10 cellular contexts compared by ENCODE assay signal in the genomic region with DNA sequence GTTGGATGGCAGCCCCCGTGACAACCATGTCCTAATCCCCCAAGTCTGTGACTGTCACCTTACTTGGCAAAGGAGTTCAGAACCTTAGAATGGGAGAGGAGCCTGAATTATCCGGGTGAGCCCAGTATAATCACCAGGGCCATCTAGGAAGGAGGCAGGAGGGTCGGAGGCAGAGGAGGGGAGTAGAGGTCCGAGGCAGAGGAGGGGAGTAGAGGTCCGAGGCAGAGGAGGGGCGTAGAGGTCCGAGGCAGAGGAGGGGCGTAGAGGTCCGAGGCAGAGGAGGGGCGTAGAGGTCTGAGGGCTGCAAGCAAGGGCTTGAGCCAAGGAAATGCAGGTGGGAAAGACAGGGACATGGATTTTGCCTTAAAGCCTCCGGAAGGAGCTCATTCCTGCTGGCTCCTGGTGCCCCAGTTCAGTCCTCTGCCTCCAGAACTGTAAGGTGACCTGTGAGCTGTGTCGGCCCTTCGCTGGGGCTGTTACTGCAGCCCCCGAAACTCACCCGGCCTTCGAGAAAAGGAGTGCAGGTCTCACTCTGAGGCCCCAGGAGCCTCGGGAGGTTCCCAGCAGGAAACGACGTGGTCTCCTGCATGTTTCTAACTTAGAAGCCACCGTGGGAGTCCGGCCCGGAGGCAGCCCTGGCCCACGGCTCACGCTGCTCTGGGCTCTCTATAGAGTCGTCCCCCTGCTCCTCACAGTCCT. TPM values are rescaled to one million over a fixed set of nuclear protein-coding genes. Genes with fewer than 3 reads are reported as not detected.
A peak's percentile ranks its signal among the peaks of the same experiment; 100 is the strongest.
DNase-seq lines count a peak whose midpoint lies in the region; ATAC-seq and TF ChIP-seq lines count a peak whose summit lies in the region.
"Had no signal": no experiment of that assay in that cellular context is flagged by ENCODE, and none has a peak within 500 bp of the region (broad histone marks: within the 10 kb centered on the region; RNA-seq: fewer than 3 reads in every experiment).

No MANE protein-coding gene starts in this region.

- TF ChIP-seq CTCF in MCF 10A (IDR thresholded peaks at IDR 0.05; ENCODE audit: unreplicated experiment) (no peak), tibial nerve (IDR thresholded peaks at IDR 0.05) (no peak)

- no TSS peak for BruUV-seq in MCF 10A (replicated peaks; lab: Mats Ljungman, UMichigan)

- no peaks in the 10 kb centered on the region for H3K9me3 Mint-ChIP-seq in activated CD4-positive, alpha-beta memory T cell treated with anti-CD3 and anti-CD28 coated beads, Interleukin-2, amount 10 ng/mL, durations not matched to agents 7 days and 5 days
- H3K9me3 Mint-ChIP-seq in activated CD4-positive, alpha-beta memory T cell treated with anti-CD3 and anti-CD28 coated beads for 36 hours = no peaks in the 10 kb centered on the region
- H3K9me3 Mint-ChIP-seq in MCF 10A (ENCODE audit: unreplicated experiment) = no peaks in the 10 kb centered on the region

- no peak for DNase-seq in activated CD4-positive, alpha-beta memory T cell treated with anti-CD3 and anti-CD28 coated beads, Interleukin-2, amount 10 ng/mL, durations not matched to agents 7 days and 5 days
- no peak for DNase-seq in activated CD4-positive, alpha-beta memory T cell treated with anti-CD3 and anti-CD28 coated beads for 36 hours
- DNase-seq in MCF 10A (ENCODE audit: unreplicated experiment) (no peak), tibial nerve (ENCODE audit: low spot score in 2 of 2) (no peak), NK-92 (lab: John Stamatoyannopoulos, UW; ENCODE audit: unreplicated experiment) (no peak), RKO (ENCODE audit: low spot score) (no peak)
- DNase-seq: ACHN; activated CD8-positive, alpha-beta memory T cell treated with anti-CD3 and anti-CD28 coated beads for 24 hours had no signal

- H3K27ac ChIP-seq in mesodermal cell (ENCODE audit: low read depth, low read length, severe bottlenecking) (peak overlapping the region; percentile 92), tibial nerve (peak overlapping the region; percentile 81 to 95 (median 94))

- POLR2A ChIA-PET in activated CD4-positive, alpha-beta memory T cell treated with anti-CD3 and anti-CD28 coated beads, Interleukin-2, amount 10 ng/mL, durations not matched to agents 7 days and 5 days (lab: Charles Lee) = interaction anchor here (1.0 to 1.6 kb wide), 3 partner anchors 21 to 172 kb away, joined by 3 to 5 read pairs (median 3); a partner anchor contains a TSS
- POLR2A ChIA-PET in activated CD4-positive, alpha-beta memory T cell treated with anti-CD3 and anti-CD28 coated beads for 36 hours (lab: Charles Lee) = interaction anchor here (2.6 kb wide), 1 partner anchor 20 kb away, joined by 14 read pairs; a partner anchor contains a TSS
- POLR2A ChIA-PET in MCF 10A (lab: Yijun Ruan, JAX) = interaction anchor here (0.8 to 5.4 kb wide), 9 partner anchors 12 to 472 kb away, joined by 3 to 100 read pairs (median 12); a partner anchor contains a TSS

- no peak for TF ChIP-seq POLR2A in tibial nerve (IDR thresholded peaks at IDR 0.05)
- no peak for TF ChIP-seq POLR2A in GM18505 (IDR thresholded peaks at IDR 0.05; ENCODE audit: borderline replicate concordance, extremely low read depth, insufficient read depth, insufficient read length)

- peak overlapping the region; percentile 29 for H3K27ac Mint-ChIP-seq in activated CD4-positive, alpha-beta memory T cell treated with anti-CD3 and anti-CD28 coated beads, Interleukin-2, amount 10 ng/mL, durations not matched to agents 7 days and 5 days
- H3K27ac Mint-ChIP-seq in activated CD4-positive, alpha-beta memory T cell treated with anti-CD3 and anti-CD28 coated beads for 36 hours = no peak overlapping the region
- peak overlapping the region; percentile 93 for H3K27ac Mint-ChIP-seq in MCF 10A (ENCODE audit: low read depth, unreplicated experiment)

- 87 to 90% methylated on average over 24 to 25 of the region's 25 CpGs for WGBS in mesodermal cell (ENCODE audit: insufficient coverage in 2 of 2), 2 experiments
- WGBS in tibial nerve, 2 donors = 64 to 71% methylated on average over 24 to 25 of the region's 25 CpGs

- H3K4me3 ChIP-seq in mesodermal cell (ENCODE audit: extremely low read depth, insufficient read depth, low read length, poor library complexity, severe bottlenecking) (no peak overlapping the region), tibial nerve (no peak overlapping the region)

- intact Hi-C loops in activated CD4-positive, alpha-beta memory T cell treated with anti-CD3 and anti-CD28 coated beads for 36 hours (cut with micrococcal nuclease) = loop anchor here (2.0 kb wide), 2 partner anchors 20 to 172 kb away; a partner anchor contains a TSS
- intact Hi-C loops in MCF 10A (cut with micrococcal nuclease) = loop anchor here (5.0 kb wide), 1 partner anchor 320 kb away; a partner anchor contains a TSS

- peaks cover 56% of the 10 kb centered on the region for H3K4me1 Mint-ChIP-seq in activated CD4-positive, alpha-beta memory T cell treated with anti-CD3 and anti-CD28 coated beads, Interleukin-2, amount 10 ng/mL, durations not matched to agents 7 days and 5 days
- peaks cover 35% of the 10 kb centered on the region for H3K4me1 Mint-ChIP-seq in activated CD4-positive, alpha-beta memory T cell treated with anti-CD3 and anti-CD28 coated beads for 36 hours (ENCODE audit: low read depth)
- H3K4me1 Mint-ChIP-seq in MCF 10A (ENCODE audit: insufficient read depth, unreplicated experiment) = peaks cover 19% of the 10 kb centered on the region

- H3K4me3 Mint-ChIP-seq in activated CD4-positive, alpha-beta memory T cell treated with anti-CD3 and anti-CD28 coated beads, Interleukin-2, amount 10 ng/mL, durations not matched to agents 7 days and 5 days = no peak overlapping the region
- no peak overlapping the region for H3K4me3 Mint-ChIP-seq in activated CD4-positive, alpha-beta memory T cell treated with anti-CD3 and anti-CD28 coated beads for 36 hours
- H3K4me3 Mint-ChIP-seq in MCF 10A (ENCODE audit: unreplicated experiment) = no peak overlapping the region

- no peaks in the 10 kb centered on the region for H3K36me3 Mint-ChIP-seq in activated CD4-positive, alpha-beta memory T cell treated with anti-CD3 and anti-CD28 coated beads, Interleukin-2, amount 10 ng/mL, durations not matched to agents 7 days and 5 days (ENCODE audit: low read depth)
- no peaks in the 10 kb centered on the region for H3K36me3 Mint-ChIP-seq in activated CD4-positive, alpha-beta memory T cell treated with anti-CD3 and anti-CD28 coated beads for 36 hours
- no peaks in the 10 kb centered on the region for H3K36me3 Mint-ChIP-seq in MCF 10A (ENCODE audit: insufficient read depth, unreplicated experiment)

- H3K4me1 ChIP-seq in mesodermal cell (ENCODE audit: control insufficient read depth, insufficient read depth, low read length, poor library complexity, severe bottlenecking) (peaks cover 36% of the 10 kb centered on the region), tibial nerve (peaks cover 0 to 60% (median 32%) of the 10 kb centered on the region in 4 donors)

- no peak for TF ChIP-seq EP300 in tibial nerve (IDR thresholded peaks at IDR 0.05)

- no peak for ATAC-seq in GM18505 (IDR thresholded peaks at IDR 0.05; ENCODE audit: unreplicated experiment)

- CTCF ChIA-PET in activated CD4-positive, alpha-beta memory T cell treated with anti-CD3 and anti-CD28 coated beads, Interleukin-2, amount 10 ng/mL, durations not matched to agents 7 days and 5 days (lab: Charles Lee) = interaction anchor here (2.0 kb wide), 1 partner anchor 173 kb away, joined by 10 read pairs; a partner anchor contains a TSS
- CTCF ChIA-PET in activated CD4-positive, alpha-beta memory T cell treated with anti-CD3 and anti-CD28 coated beads for 36 hours (lab: Charles Lee) = interaction anchor here (1.5 to 2.0 kb wide), 3 partner anchors 121 to 169 kb away, joined by 4 to 6 read pairs (median 4); no protein-coding TSS in a partner anchor
- CTCF ChIA-PET in MCF 10A (lab: Yijun Ruan, JAX) = interaction anchor here (0.6 to 2.7 kb wide), 8 partner anchors 20 to 351 kb away, joined by 3 to 15 read pairs (median 6); no protein-coding TSS in a partner anchor

- H3K27me3 Mint-ChIP-seq in activated CD4-positive, alpha-beta memory T cell treated with anti-CD3 and anti-CD28 coated beads, Interleukin-2, amount 10 ng/mL, durations not matched to agents 7 days and 5 days = no peaks in the 10 kb centered on the region
- H3K27me3 Mint-ChIP-seq in activated CD4-positive, alpha-beta memory T cell treated with anti-CD3 and anti-CD28 coated beads for 36 hours = no peaks in the 10 kb centered on the region
- H3K27me3 Mint-ChIP-seq in MCF 10A (ENCODE audit: insufficient read depth, unreplicated experiment) = no peaks in the 10 kb centered on the region

- no peaks in the 10 kb centered on the region for H3K9me3 ChIP-seq in mesodermal cell (ENCODE audit: control insufficient read depth, low read length)
- H3K9me3 ChIP-seq in tibial nerve = no peaks in the 10 kb centered on the region

- H3K36me3 ChIP-seq in mesodermal cell (ENCODE audit: control insufficient read depth, insufficient read depth, low read length) = no peaks in the 10 kb centered on the region
- no peaks in the 10 kb centered on the region for H3K36me3 ChIP-seq in tibial nerve

- peaks cover 0 to 39% of the 10 kb centered on the region in 2 donors for H3K27me3 ChIP-seq in tibial nerve

RNA-seq across cellular contexts. Expression of a gene that starts 20.0 kb away (rescaled TPM):
- total RNA-seq in activated CD4-positive, alpha-beta memory T cell treated with anti-CD3 and anti-CD28 coated beads, Interleukin-2, amount 10 ng/mL, durations not matched to agents 7 days and 5 days = 10 to 100 TPM; 51.5 to 51.7 TPM
- total RNA-seq in activated CD4-positive, alpha-beta memory T cell treated with anti-CD3 and anti-CD28 coated beads for 36 hours = 10 to 100 TPM; 29.6 to 30.7 TPM
- total RNA-seq in MCF 10A (2022) (23.8 and 27.0 TPM in 2 replicates), tibial nerve (10 to 100 TPM; 24.3 to 73.7 (median 40.5) TPM)
- 1.6 TPM for polyA plus RNA-seq in mesodermal cell (2013, experiment 1 of 2)
- 1.1 TPM for polyA plus RNA-seq in mesodermal cell (2013, experiment 2 of 2)
